In the genomic region with DNA sequence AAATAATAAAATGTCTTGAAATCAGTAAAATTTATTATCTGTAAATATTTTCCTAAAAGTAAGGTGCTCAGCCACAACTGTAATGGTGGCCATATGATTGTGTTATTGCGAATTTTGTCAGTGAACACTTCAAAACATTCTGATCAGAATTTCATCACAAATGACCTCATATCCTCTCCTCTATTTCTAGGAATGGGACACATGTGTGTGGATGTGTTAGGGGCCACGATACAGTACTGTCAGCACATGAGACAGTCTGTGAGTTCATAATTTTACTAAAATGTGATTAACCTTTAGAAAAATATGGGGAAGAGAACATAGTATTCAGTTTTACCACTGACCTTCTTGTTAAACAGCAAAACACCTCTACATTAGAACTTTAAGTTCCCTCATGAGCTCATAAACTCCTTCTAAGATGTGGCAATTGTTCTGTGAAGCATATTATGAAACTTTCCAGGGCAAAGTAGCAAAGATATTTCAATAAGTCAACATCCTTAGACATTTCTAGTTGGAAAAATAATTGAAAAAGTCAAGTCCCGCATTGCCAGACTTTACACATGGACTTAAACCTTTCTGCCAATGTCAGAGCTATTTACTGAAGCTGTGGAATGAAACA, we compare ENCODE assay signal across 22 cellular contexts.
"Had no signal": no experiment of that assay in that cellular context is flagged by ENCODE, and none has a peak within 500 bp of the region (broad histone marks: within the 10 kb centered on the region; RNA-seq: fewer than 3 reads in every experiment).

No MANE protein-coding gene starts in this region.

- H3K9me3 ChIP-seq: ascending aorta, esophagus squamous epithelium, suprapubic skin, vagina had no signal

- H3K27ac Mint-ChIP-seq: activated B cell treated with CpG ODN at 0.5 μM for 24 hours; activated CD4-positive, alpha-beta memory T cell treated with anti-CD3 and anti-CD28 coated beads, Interleukin-2, amount 10 ng/mL, durations not matched to agents 7 days and 5 days; activated CD8-positive, alpha-beta memory T cell treated with anti-CD3 and anti-CD28 coated beads, Interleukin-2, amount 10 ng/mL, durations not matched to agents 7 days and 5 days; activated naive CD4-positive, alpha-beta T cell treated with anti-CD3 and anti-CD28 coated beads, Interleukin-2, amount 10 ng/mL, durations not matched to agents 7 days and 5 days; activated naive CD8-positive, alpha-beta T cell treated with anti-CD3 and anti-CD28 coated beads, Interleukin-2, amount 50 U/mL, for 24 hours; dendritic cell treated with granulocyte-macrophage colony-stimulating factor and Interleukin-4, amounts not matched to agents 40 ng/mL and 50 ng/mL, for 4 days; effector memory CD8-positive, alpha-beta T cell; memory B cell; stimulated activated naive CD8-positive, alpha-beta T cell treated with anti-CD3 and anti-CD28 coated beads, Interleukin-15, amount 100 ng/mL, for 72 hours; T-helper 2 cell treated with Interferon-gamma antibody and Interleukin-4, amounts not matched to agents 5 μg/mL and 100 μg/mL, for 36 hours had no signal

- H3K27me3 Mint-ChIP-seq: dendritic cell treated with granulocyte-macrophage colony-stimulating factor and Interleukin-4, amounts not matched to agents 40 ng/mL and 50 ng/mL, for 4 days had no signal

- H3K4me1 ChIP-seq: suprapubic skin, vagina had no signal

- H3K36me3 ChIP-seq: ascending aorta, esophagus squamous epithelium, suprapubic skin, vagina had no signal

- H3K4me3 ChIP-seq: ascending aorta, esophagus squamous epithelium, suprapubic skin, vagina had no signal

- H3K9me3 Mint-ChIP-seq: activated B cell treated with CpG ODN at 0.5 μM for 24 hours; activated CD4-positive, alpha-beta memory T cell treated with anti-CD3 and anti-CD28 coated beads, Interleukin-2, amount 10 ng/mL, durations not matched to agents 7 days and 5 days; activated naive CD4-positive, alpha-beta T cell treated with anti-CD3 and anti-CD28 coated beads, Interleukin-2, amount 10 ng/mL, durations not matched to agents 7 days and 5 days; activated naive CD8-positive, alpha-beta T cell treated with anti-CD3 and anti-CD28 coated beads, Interleukin-2, amount 50 U/mL, for 24 hours; activated T-cell treated with anti-CD3 and anti-CD28 coated beads, Interleukin-2, amount 50 U/mL, for 4 hours; effector memory CD8-positive, alpha-beta T cell; T-helper 2 cell treated with Interferon-gamma antibody and Interleukin-4, amounts not matched to agents 5 μg/mL and 100 μg/mL, for 36 hours had no signal

- H3K27ac ChIP-seq: suprapubic skin, vagina had no signal

- H3K4me1 Mint-ChIP-seq: activated B cell treated with CpG ODN at 0.5 μM for 24 hours; activated CD4-positive, alpha-beta memory T cell treated with anti-CD3 and anti-CD28 coated beads, Interleukin-2, amount 10 ng/mL, durations not matched to agents 7 days and 5 days; activated CD8-positive, alpha-beta memory T cell treated with anti-CD3 and anti-CD28 coated beads, Interleukin-2, amount 10 ng/mL, durations not matched to agents 7 days and 5 days; activated naive CD4-positive, alpha-beta T cell treated with anti-CD3 and anti-CD28 coated beads, Interleukin-2, amount 10 ng/mL, durations not matched to agents 7 days and 5 days; activated naive CD8-positive, alpha-beta T cell treated with anti-CD3 and anti-CD28 coated beads, Interleukin-2, amount 50 U/mL, for 24 hours; memory B cell; stimulated activated naive CD8-positive, alpha-beta T cell treated with anti-CD3 and anti-CD28 coated beads, Interleukin-15, amount 100 ng/mL, for 72 hours had no signal

- H3K4me3 Mint-ChIP-seq: activated B cell treated with CpG ODN at 0.5 μM for 24 hours; activated CD4-positive, alpha-beta memory T cell treated with anti-CD3 and anti-CD28 coated beads, Interleukin-2, amount 10 ng/mL, durations not matched to agents 7 days and 5 days; activated CD8-positive, alpha-beta memory T cell treated with anti-CD3 and anti-CD28 coated beads, Interleukin-2, amount 10 ng/mL, durations not matched to agents 7 days and 5 days; activated naive CD4-positive, alpha-beta T cell treated with anti-CD3 and anti-CD28 coated beads, Interleukin-2, amount 10 ng/mL, durations not matched to agents 7 days and 5 days; activated naive CD8-positive, alpha-beta T cell treated with anti-CD3 and anti-CD28 coated beads, Interleukin-2, amount 50 U/mL, for 24 hours; activated T-cell treated with anti-CD3 and anti-CD28 coated beads, Interleukin-2, amount 50 U/mL, for 4 hours; dendritic cell treated with granulocyte-macrophage colony-stimulating factor and Interleukin-4, amounts not matched to agents 40 ng/mL and 50 ng/mL, for 4 days; effector memory CD8-positive, alpha-beta T cell; memory B cell; stimulated activated naive CD8-positive, alpha-beta T cell treated with anti-CD3 and anti-CD28 coated beads, Interleukin-15, amount 100 ng/mL, for 72 hours; T-helper 2 cell treated with Interferon-gamma antibody and Interleukin-4, amounts not matched to agents 5 μg/mL and 100 μg/mL, for 36 hours had no signal

- DNase-seq: activated B cell treated with CpG ODN at 0.5 μM for 24 hours; activated CD4-positive, alpha-beta memory T cell treated with anti-CD3 and anti-CD28 coated beads, Interleukin-2, amount 10 ng/mL, durations not matched to agents 7 days and 5 days; activated CD4-positive, alpha-beta T cell treated with anti-CD3 and anti-CD28 coated beads for 4 hours; activated CD8-positive, alpha-beta memory T cell treated with anti-CD3 and anti-CD28 coated beads, Interleukin-2, amount 10 ng/mL, durations not matched to agents 7 days and 5 days; activated effector memory CD4-positive, alpha-beta T cell treated with Interleukin-2 at 50 U/mL for 16 hours; activated naive CD4-positive, alpha-beta T cell treated with anti-CD3 and anti-CD28 coated beads, Interleukin-2, amount 10 ng/mL, durations not matched to agents 7 days and 5 days; activated naive CD8-positive, alpha-beta T cell treated with anti-CD3 and anti-CD28 coated beads, Interleukin-2, amount 50 U/mL, for 24 hours; activated T-cell treated with anti-CD3 and anti-CD28 coated beads, Interleukin-2, amount 50 U/mL, for 4 hours; cerebellar nuclear complex; effector memory CD8-positive, alpha-beta T cell; esophagus squamous epithelium; occipital lobe; small intestine; stimulated activated CD4-positive, alpha-beta T cell treated with anti-CD3 and anti-CD28 coated beads, Interleukin-4, amount 100 ng/mL, for 1 hour; stimulated activated naive CD8-positive, alpha-beta T cell treated with anti-CD3 and anti-CD28 coated beads, Interleukin-15, amount 100 ng/mL, for 72 hours; trophoblast cell had no signal

- H3K27me3 ChIP-seq: ascending aorta, esophagus squamous epithelium, suprapubic skin, vagina had no signal

- H3K36me3 Mint-ChIP-seq: activated CD8-positive, alpha-beta memory T cell treated with anti-CD3 and anti-CD28 coated beads, Interleukin-2, amount 10 ng/mL, durations not matched to agents 7 days and 5 days; activated naive CD4-positive, alpha-beta T cell treated with anti-CD3 and anti-CD28 coated beads, Interleukin-2, amount 10 ng/mL, durations not matched to agents 7 days and 5 days; memory B cell had no signal

- ATAC-seq: activated CD8-positive, alpha-beta memory T cell treated with anti-CD3 and anti-CD28 coated beads, Interleukin-2, amount 10 ng/mL, durations not matched to agents 7 days and 5 days; activated naive CD8-positive, alpha-beta T cell treated with anti-CD3 and anti-CD28 coated beads, Interleukin-2, amount 50 U/mL, for 24 hours; activated T-cell treated with anti-CD3 and anti-CD28 coated beads, Interleukin-2, amount 50 U/mL, for 4 hours; effector memory CD8-positive, alpha-beta T cell; stimulated activated naive CD8-positive, alpha-beta T cell treated with anti-CD3 and anti-CD28 coated beads, Interleukin-15, amount 100 ng/mL, for 72 hours had no signal
